ENCODE assay signal across 8 cellular contexts in the genomic region with DNA sequence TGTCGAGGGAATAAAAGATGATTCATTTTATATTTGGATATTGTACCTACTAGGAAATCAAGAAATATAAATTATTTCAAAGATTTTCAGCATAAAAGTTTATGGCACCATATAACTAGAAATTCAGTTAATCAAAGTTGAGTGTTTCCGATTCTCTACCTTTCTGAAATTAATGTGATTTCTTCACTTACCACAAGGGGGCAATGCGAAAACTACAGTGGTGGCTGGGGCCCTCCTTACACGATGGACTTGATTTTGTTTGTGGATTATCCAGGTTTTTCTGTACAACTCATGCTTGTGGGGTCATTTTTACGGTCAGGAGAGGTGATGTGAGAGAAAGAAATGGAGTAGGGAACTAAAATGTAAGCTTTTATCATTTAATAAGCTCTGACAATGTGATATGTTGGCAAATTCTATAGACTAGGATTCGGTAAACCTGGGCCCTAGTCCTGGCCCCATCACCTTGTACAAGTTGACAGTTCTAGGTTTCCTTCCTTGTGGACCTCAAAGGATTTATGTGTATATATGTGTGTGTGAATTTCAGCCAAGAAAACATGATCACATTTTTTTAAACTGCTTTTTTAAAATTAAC.
DNase-seq lines count a peak whose midpoint lies in the region; ATAC-seq lines count a peak whose summit lies in the region.

No MANE protein-coding gene starts in this region.

- H3K4me1 Mint-ChIP-seq in T-helper 2 cell treated with Interferon-gamma antibody and Interleukin-4, amounts not matched to agents 5 μg/mL and 100 μg/mL, for 36 hours (ENCODE audit: low read depth), result peaks cover 6% of the 10 kb centered on the region

- peaks cover 48% of the 10 kb centered on the region for H3K27me3 Mint-ChIP-seq in T-helper 2 cell treated with Interferon-gamma antibody and Interleukin-4, amounts not matched to agents 5 μg/mL and 100 μg/mL, for 36 hours (ENCODE audit: low read depth)

- peaks cover 12% of the 10 kb centered on the region for H3K9me3 Mint-ChIP-seq in T-helper 2 cell treated with Interferon-gamma antibody and Interleukin-4, amounts not matched to agents 5 μg/mL and 100 μg/mL, for 36 hours

- no peaks in the 10 kb centered on the region for H3K36me3 Mint-ChIP-seq in T-helper 2 cell treated with Interferon-gamma antibody and Interleukin-4, amounts not matched to agents 5 μg/mL and 100 μg/mL, for 36 hours (ENCODE audit: low read depth)

- H3K27ac Mint-ChIP-seq in T-helper 2 cell treated with Interferon-gamma antibody and Interleukin-4, amounts not matched to agents 5 μg/mL and 100 μg/mL, for 36 hours, result no peak overlapping the region

- peak; percentile 19 for DNase-seq in EH (ENCODE audit: low read depth)
- peak; percentile 15 for DNase-seq in SW480 (ENCODE audit: low spot score)
- peak; percentile 30 for DNase-seq in kidney tubule cell (ENCODE audit: low spot score)
- DNase-seq in T-helper 2 cell treated with Interferon-gamma antibody and Interleukin-4, amounts not matched to agents 5 μg/mL and 100 μg/mL, for 36 hours (ENCODE audit: low spot score), result no peak
- DNase-seq in DMS79 (lab: John Stamatoyannopoulos, UW), result no peak

- H3K4me3 Mint-ChIP-seq in T-helper 2 cell treated with Interferon-gamma antibody and Interleukin-4, amounts not matched to agents 5 μg/mL and 100 μg/mL, for 36 hours, result no peak overlapping the region

- ATAC-seq in HG02588 (IDR thresholded peaks at IDR 0.05; ENCODE audit: unreplicated experiment) (peak; percentile 49), GM21515 (IDR thresholded peaks at IDR 0.05; ENCODE audit: unreplicated experiment) (no peak), HG03196 (IDR thresholded peaks at IDR 0.05; ENCODE audit: unreplicated experiment) (no peak)

Comparison
In these comparisons a context has a peak if more than half of its experiments do, and no peak if none do; other contexts are left out.
1. DNase-seq: peak in EH (single experiment), SW480 (single experiment) and kidney tubule cell (single experiment); none in T-helper 2 cell treated with Interferon-gamma antibody and Interleukin-4, amounts not matched to agents 5 μg/mL and 100 μg/mL, for 36 hours (single experiment) and DMS79 (single experiment).